In the genomic region with DNA sequence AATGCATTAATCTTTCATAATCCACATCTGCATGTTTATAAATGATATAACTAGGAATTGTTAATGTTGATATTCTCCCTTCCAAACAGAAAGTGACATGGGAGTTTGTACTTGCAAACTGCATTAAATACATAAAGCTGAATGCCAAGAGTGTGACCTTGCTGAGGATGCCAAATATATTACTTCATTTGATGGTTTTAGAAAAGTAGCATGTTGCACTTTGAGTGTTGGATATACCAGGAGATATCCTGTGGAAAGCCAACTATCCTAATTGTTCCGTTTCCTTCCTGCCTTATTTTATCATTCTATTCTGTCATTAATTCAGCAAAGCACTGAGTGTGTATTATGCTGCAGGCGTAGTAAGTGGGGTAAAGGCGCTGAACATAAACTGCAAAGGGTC, we compare ENCODE assay signal across 1 cellular context.
TF ChIP-seq lines count a peak whose summit lies in the region.

No MANE protein-coding gene starts in this region.

TF ChIP-seq in GM12878, 131 proteins besides CTCF, POLR2A, EP300 and RAD21 (continued from another document):
- no peak for TF ChIP-seq STAT3 (IDR thresholded peaks at IDR 0.05; ENCODE audit: low read depth, low read length)
